Comparison of ENCODE assay signal across 25 cellular contexts in the genomic region with DNA sequence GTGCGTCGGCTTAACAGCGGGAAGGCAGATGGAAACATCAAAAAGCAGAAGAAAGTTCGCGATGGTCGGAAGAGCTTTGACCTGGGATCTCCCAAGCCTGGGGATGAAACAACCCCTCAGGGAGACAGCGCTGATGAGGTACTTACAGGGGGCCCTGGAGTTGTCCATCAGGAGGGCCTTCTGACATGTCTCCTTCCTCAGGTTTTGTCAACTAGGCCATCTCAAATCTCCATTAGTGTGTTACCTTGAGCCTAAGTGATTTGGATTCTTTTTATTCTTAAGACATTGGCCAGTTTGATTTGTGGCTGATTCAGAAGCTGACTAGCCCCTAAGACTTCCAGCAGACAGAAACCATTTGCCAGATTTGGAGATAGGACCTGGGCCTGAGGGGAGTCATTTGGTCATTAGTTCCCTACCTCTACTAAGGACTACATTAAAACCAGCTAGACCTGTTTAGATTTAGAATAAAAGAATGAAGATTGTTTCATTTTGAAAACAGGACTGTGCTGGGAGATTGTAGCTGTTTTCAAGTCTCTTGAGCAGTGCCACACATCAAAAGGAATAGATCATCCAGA.
"Had no signal": no experiment of that assay in that cellular context is flagged by ENCODE, and none has a peak within 500 bp of the region (broad histone marks: within the 10 kb centered on the region; RNA-seq: fewer than 3 reads in every experiment).

No MANE protein-coding gene starts in this region.

- H3K27ac ChIP-seq: psoas muscle, thyroid gland, upper lobe of left lung had no signal

- DNase-seq: cerebellar nuclear complex; cortex of kidney; effector memory CD8-positive, alpha-beta T cell; kidney; midbrain; naive thymus-derived CD4-positive, alpha-beta T cell; nucleus accumbens; psoas muscle; retina; right lobe of liver; small intestine; stimulated activated CD4-positive, alpha-beta T cell treated with anti-CD3 and anti-CD28 coated beads, Interleukin-15, amount 100 ng/mL, for 24 hours; stimulated activated CD4-positive, alpha-beta T cell treated with anti-CD3 and anti-CD28 coated beads, Interleukin-2, amount 100 ng/mL, for 48 hours; stimulated activated CD8-positive, alpha-beta memory T cell treated with anti-CD3 and anti-CD28 coated beads, Interleukin-4, amount 100 ng/mL, for 48 hours; stimulated activated naive CD4-positive, alpha-beta T cell; stimulated activated naive CD8-positive, alpha-beta T cell treated with anti-CD3 and anti-CD28 coated beads, Interleukin-15, amount 100 ng/mL, for 72 hours; thyroid gland; upper lobe of left lung had no signal

- H3K4me3 ChIP-seq: lung, psoas muscle, right lobe of liver, thyroid gland, upper lobe of left lung had no signal

- H3K27me3 ChIP-seq: right lobe of liver, thyroid gland, upper lobe of left lung had no signal

- H3K36me3 Mint-ChIP-seq: memory B cell had no signal

- H3K4me3 Mint-ChIP-seq: effector memory CD8-positive, alpha-beta T cell; memory B cell; naive thymus-derived CD4-positive, alpha-beta T cell; nephron; stimulated activated naive CD8-positive, alpha-beta T cell treated with anti-CD3 and anti-CD28 coated beads, Interleukin-15, amount 100 ng/mL, for 72 hours had no signal

- H3K36me3 ChIP-seq: right lobe of liver, thyroid gland had no signal

- FAIRE-seq: endometrium, frontal cortex, kidney, small intestine, urothelium cell line had no signal

- H3K9me3 ChIP-seq: psoas muscle, right lobe of liver, thyroid gland, upper lobe of left lung had no signal

- H3K27ac Mint-ChIP-seq: effector memory CD8-positive, alpha-beta T cell; memory B cell; naive thymus-derived CD4-positive, alpha-beta T cell; nephron had no signal

- H3K4me1 ChIP-seq: psoas muscle, thyroid gland had no signal

- H3K9me3 Mint-ChIP-seq: effector memory CD8-positive, alpha-beta T cell; naive thymus-derived CD4-positive, alpha-beta T cell; nephron; stimulated activated naive CD8-positive, alpha-beta T cell treated with anti-CD3 and anti-CD28 coated beads, Interleukin-15, amount 100 ng/mL, for 72 hours had no signal

- ATAC-seq: effector memory CD8-positive, alpha-beta T cell; left lobe of liver; naive thymus-derived CD4-positive, alpha-beta T cell; psoas muscle; right lobe of liver; stimulated activated naive CD8-positive, alpha-beta T cell treated with anti-CD3 and anti-CD28 coated beads, Interleukin-15, amount 100 ng/mL, for 72 hours had no signal
